Comparison of ENCODE assay signal across 8 cellular contexts in the genomic region with DNA sequence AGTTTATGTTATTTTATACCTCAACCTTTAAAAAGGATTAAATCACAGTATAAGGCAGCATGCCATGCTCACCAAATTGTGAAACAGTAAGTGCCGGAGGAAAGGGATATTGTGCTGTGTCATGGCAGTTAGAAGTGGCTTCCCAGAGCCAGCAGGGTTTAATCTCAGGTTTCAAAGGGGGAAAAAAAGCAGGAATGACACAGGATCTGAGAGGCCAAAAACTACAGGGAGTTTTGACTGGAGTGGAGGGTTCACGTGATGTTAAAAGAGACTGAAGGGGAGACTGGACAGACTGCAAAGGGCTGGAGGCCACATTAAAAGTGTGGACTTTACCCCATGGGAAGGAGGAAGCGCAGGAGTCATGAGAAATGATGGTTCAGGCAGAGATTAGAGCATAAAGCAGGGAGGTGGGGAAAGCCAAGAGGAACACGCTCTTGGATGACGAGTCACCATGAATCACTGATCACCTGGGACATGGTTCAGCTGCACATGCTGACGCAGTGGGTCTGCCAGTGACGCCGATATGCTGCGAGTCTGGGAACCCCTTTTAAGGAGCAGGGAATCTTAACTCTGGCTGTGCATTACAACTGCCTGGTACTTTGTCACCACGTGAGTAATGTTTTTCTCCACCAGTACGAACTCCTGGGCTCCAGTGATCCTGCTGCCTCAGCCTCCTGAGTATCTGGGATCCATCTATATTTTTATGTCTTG. TPM values are rescaled to one million over a fixed set of nuclear protein-coding genes. Genes with fewer than 3 reads are reported as not detected.
A peak's percentile ranks its signal among the peaks of the same experiment; 100 is the strongest.
DNase-seq lines count a peak whose midpoint lies in the region; ATAC-seq and TF ChIP-seq lines count a peak whose summit lies in the region.

No MANE protein-coding gene starts in this region.

- H3K36me3 ChIP-seq in uterus = no peaks in the 10 kb centered on the region

- DNase-seq in DMS53 (lab: John Stamatoyannopoulos, UW) (peak; percentile 99), NCI-H2227 treated with DMSO at 0.1 percent for 48 hours (lab: John Stamatoyannopoulos, UW) (peak; percentile 41), dorsolateral prefrontal cortex (peak in 6 of 10 donors; percentile 40 to 82 (median 58)), medulla oblongata (ENCODE audit: extremely low spot score) (peak; percentile 33), uterus (peak; percentile 48), T-helper 9 cell (no peak)

- H3K27ac ChIP-seq in dorsolateral prefrontal cortex = peak overlapping the region in 41 of 59 donors; percentile 1 to 77 (median 45)
- H3K27ac ChIP-seq in uterus = no peak overlapping the region

- H3K4me1 ChIP-seq in uterus = no peaks in the 10 kb centered on the region

- ATAC-seq in HG02610 (IDR thresholded peaks at IDR 0.05; ENCODE audit: unreplicated experiment) = no peak
- ATAC-seq in HG02852 (IDR thresholded peaks at IDR 0.05; ENCODE audit: unreplicated experiment) = no peak

- no peaks in the 10 kb centered on the region for H3K9me3 ChIP-seq in uterus

- no peaks in the 10 kb centered on the region for H3K27me3 ChIP-seq in dorsolateral prefrontal cortex
- no peaks in the 10 kb centered on the region for H3K27me3 ChIP-seq in uterus

- H3K4me3 ChIP-seq in dorsolateral prefrontal cortex (peak overlapping the region in 8 of 59 donors; percentile 1 to 44 (median 5)), uterus (no peak overlapping the region)

- no peak for TF ChIP-seq POLR2A in uterus (IDR thresholded peaks at IDR 0.05)

- intact Hi-C loops in dorsolateral prefrontal cortex (cut with DNase I) (loop anchor here in 1 of 2 donors (10.0 kb wide), 2 partner anchors 123 to 1027 kb away; partner anchors contain the start of gene PTPN2), uterus (cut with DNase I; ENCODE audit: low total_unique reads) (no loop called here)

- TF ChIP-seq CTCF in dorsolateral prefrontal cortex (IDR thresholded peaks at IDR 0.05 in 54 of 56, conservative IDR thresholded peaks at IDR 0.05 in 2 of 56; ENCODE audit: low read depth in 1 of 56, partially characterized antibody in 56 of 56) (no peak), uterus (IDR thresholded peaks at IDR 0.05) (no peak)

RNA-seq across cellular contexts. Expression of gene CHMP1B, which starts 6.1 kb away (rescaled TPM):
- total RNA-seq in dorsolateral prefrontal cortex = 10 to 100 TPM; 26.5 to 54.3 (median 43.5) TPM
- total RNA-seq in uterus = 10 to 100 TPM in 3 of 4 donors, 1 to 10 TPM in 1; 8.2 to 65.0 (median 17.5) TPM

RNA-seq across cellular contexts. Expression of gene MPPE1, which starts 50.8 kb away (rescaled TPM):
- total RNA-seq in dorsolateral prefrontal cortex (10 to 100 TPM; 28.8 to 68.7 (median 48.6) TPM), uterus (10 to 100 TPM; 13.6 to 40.9 (median 29.5) TPM)

Comparison
In these comparisons a context has a peak if more than half of its experiments do, and no peak if none do; other contexts are left out.
1. H3K27ac ChIP-seq: peak in dorsolateral prefrontal cortex (41 of 59); none in uterus (0 of 2).